1 cellular context compared by ENCODE assay signal in the genomic region with DNA sequence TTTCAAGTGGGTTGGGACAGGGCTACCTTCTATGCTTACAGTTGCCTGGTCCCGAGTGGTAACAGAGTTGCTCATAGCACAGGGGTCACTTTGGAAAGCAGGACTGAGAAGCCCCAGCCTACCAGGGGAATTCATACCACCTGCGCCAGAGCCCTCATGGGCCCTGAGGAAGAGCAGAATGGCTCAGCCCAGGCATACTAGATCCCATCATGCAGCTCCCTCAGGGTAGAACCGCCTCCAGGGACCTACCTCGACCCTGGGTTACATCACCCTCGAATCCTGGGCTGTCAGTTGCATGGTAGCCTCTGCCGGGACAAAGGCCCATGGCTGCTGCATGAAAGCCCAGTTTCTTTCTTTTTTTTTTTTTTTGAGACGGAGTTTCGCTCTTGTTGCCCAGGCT.
TF ChIP-seq lines count a peak whose summit lies in the region.

No MANE protein-coding gene starts in this region.

TF ChIP-seq in GM12878, 131 proteins besides CTCF, POLR2A, EP300 and RAD21:
- TF ChIP-seq, protein P1, sequence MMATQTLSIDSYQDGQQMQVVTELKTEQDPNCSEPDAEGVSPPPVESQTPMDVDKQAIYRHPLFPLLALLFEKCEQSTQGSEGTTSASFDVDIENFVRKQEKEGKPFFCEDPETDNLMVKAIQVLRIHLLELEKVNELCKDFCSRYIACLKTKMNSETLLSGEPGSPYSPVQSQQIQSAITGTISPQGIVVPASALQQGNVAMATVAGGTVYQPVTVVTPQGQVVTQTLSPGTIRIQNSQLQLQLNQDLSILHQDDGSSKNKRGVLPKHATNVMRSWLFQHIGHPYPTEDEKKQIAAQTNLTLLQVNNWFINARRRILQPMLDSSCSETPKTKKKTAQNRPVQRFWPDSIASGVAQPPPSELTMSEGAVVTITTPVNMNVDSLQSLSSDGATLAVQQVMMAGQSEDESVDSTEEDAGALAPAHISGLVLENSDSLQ (IDR thresholded peaks at IDR 0.05), result no peak
- TF ChIP-seq, protein P2, sequence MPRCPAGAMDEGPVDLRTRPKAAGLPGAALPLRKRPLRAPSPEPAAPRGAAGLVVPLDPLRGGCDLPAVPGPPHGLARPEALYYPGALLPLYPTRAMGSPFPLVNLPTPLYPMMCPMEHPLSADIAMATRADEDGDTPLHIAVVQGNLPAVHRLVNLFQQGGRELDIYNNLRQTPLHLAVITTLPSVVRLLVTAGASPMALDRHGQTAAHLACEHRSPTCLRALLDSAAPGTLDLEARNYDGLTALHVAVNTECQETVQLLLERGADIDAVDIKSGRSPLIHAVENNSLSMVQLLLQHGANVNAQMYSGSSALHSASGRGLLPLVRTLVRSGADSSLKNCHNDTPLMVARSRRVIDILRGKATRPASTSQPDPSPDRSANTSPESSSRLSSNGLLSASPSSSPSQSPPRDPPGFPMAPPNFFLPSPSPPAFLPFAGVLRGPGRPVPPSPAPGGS (IDR thresholded peaks at IDR 0.05; ENCODE audit: borderline replicate concordance, insufficient read depth, low read depth, low read length, poor library complexity, severe bottlenecking), result no peak
- TF ChIP-seq, protein P3, sequence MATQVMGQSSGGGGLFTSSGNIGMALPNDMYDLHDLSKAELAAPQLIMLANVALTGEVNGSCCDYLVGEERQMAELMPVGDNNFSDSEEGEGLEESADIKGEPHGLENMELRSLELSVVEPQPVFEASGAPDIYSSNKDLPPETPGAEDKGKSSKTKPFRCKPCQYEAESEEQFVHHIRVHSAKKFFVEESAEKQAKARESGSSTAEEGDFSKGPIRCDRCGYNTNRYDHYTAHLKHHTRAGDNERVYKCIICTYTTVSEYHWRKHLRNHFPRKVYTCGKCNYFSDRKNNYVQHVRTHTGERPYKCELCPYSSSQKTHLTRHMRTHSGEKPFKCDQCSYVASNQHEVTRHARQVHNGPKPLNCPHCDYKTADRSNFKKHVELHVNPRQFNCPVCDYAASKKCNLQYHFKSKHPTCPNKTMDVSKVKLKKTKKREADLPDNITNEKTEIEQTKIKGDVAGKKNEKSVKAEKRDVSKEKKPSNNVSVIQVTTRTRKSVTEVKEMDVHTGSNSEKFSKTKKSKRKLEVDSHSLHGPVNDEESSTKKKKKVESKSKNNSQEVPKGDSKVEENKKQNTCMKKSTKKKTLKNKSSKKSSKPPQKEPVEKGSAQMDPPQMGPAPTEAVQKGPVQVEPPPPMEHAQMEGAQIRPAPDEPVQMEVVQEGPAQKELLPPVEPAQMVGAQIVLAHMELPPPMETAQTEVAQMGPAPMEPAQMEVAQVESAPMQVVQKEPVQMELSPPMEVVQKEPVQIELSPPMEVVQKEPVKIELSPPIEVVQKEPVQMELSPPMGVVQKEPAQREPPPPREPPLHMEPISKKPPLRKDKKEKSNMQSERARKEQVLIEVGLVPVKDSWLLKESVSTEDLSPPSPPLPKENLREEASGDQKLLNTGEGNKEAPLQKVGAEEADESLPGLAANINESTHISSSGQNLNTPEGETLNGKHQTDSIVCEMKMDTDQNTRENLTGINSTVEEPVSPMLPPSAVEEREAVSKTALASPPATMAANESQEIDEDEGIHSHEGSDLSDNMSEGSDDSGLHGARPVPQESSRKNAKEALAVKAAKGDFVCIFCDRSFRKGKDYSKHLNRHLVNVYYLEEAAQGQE (IDR thresholded peaks at IDR 0.05; ENCODE audit: low read depth, low read length), result no peak
- TF ChIP-seq, protein P4, sequence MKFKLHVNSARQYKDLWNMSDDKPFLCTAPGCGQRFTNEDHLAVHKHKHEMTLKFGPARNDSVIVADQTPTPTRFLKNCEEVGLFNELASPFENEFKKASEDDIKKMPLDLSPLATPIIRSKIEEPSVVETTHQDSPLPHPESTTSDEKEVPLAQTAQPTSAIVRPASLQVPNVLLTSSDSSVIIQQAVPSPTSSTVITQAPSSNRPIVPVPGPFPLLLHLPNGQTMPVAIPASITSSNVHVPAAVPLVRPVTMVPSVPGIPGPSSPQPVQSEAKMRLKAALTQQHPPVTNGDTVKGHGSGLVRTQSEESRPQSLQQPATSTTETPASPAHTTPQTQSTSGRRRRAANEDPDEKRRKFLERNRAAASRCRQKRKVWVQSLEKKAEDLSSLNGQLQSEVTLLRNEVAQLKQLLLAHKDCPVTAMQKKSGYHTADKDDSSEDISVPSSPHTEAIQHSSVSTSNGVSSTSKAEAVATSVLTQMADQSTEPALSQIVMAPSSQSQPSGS (IDR thresholded peaks at IDR 0.05; ENCODE audit: low read length), result no peak
